Comparison of ENCODE assay signal across 9 cellular contexts in the genomic region with DNA sequence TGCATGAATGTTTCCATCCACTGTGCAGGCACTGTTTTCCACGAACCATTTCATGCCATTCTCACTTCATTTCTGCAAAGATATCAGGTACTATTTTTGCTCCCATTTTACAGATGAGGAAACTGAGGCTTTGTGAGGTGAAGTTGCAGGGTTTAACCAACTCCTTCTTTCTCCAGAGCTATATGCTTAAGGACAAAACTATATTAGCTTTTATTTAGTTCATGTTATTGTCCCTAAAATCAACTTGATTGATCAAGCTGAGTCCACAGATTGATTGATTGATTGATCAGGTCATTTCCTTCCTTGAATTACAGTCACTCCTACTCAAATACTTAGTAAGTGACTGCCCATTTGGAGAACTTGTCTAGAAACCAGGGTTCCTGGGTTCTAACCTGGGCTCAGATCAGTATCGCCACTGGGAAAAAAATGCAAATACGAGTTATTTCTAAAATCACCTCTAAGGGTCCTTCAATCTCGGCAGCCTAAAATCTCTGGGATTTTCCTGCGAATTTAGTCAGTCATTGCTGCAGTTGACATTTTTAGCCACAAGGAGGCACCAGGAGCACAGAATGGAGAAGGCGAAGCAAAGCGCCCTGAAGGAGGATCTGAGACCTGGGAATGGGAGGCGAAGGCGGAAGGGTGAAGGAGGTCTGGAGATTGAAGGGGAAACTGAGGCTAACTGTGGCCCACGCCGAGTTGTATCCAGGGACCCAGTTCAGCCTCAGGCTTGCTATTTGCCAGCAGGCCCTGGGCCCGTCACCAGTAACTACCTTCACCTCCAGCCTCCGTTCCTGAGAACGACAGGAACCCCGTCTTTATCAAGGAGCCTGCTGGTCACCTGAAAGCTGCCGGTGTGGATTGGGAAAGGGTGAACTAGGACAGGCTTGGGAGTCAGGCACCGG. TPM values are rescaled to one million over a fixed set of nuclear protein-coding genes. Genes with fewer than 3 reads are reported as not detected.
DNase-seq lines count a peak whose midpoint lies in the region; ATAC-seq, FAIRE-seq and TF ChIP-seq lines count a peak whose summit lies in the region.
"Had no signal": no experiment of that assay in that cellular context is flagged by ENCODE, and none has a peak within 500 bp of the region (broad histone marks: within the 10 kb centered on the region; RNA-seq: fewer than 3 reads in every experiment).

No MANE protein-coding gene starts in this region.

- no peaks in the 10 kb centered on the region for H3K4me1 ChIP-seq in PC-9 (replicated peaks; ENCODE audit: insufficient read depth)

- no peak overlapping the region for H3K27ac Mint-ChIP-seq in nephron progenitor cell
- H3K27ac Mint-ChIP-seq: activated naive CD8-positive, alpha-beta T cell had no signal

- H3K9me2 ChIP-seq in PC-9 (ENCODE audit: insufficient read depth): no peaks in the 10 kb centered on the region

- DNase-seq in D721Med (ENCODE audit: insufficient read length, low spot score) (no peak), KBM-7 (peak; percentile 89), PC-9 (peak; percentile 56 to 76), fibroblast of peridontal ligament (ENCODE audit: extremely low read depth) (peak; percentile 83), nephron progenitor cell (peak; percentile 87)
- peak; percentile 63 for DNase-seq in activated T-cell treated with anti-CD3 and anti-CD28 coated beads, Interleukin-2, amount 50 U/mL, for 4 hours
- peak; percentile 76 for DNase-seq in stimulated activated naive CD8-positive, alpha-beta T cell treated with anti-CD3 and anti-CD28 coated beads, Interleukin-15, Interleukin-2, amounts not matched to agents 100 U/mL and 50 U/mL, for 24 hours

- H3K27ac ChIP-seq in PC-9: no peak overlapping the region

- H3K4me2 ChIP-seq in PC-9: peak overlapping the region; percentile 44; the same call in 1 of the 2 replicates

- H3K9me3 ChIP-seq in PC-9 (ENCODE audit: insufficient read depth, low read depth): no peaks in the 10 kb centered on the region

- intact Hi-C loops in PC-9 (cut with micrococcal nuclease; ENCODE audit: unreplicated experiment): loop anchor here (1.0 to 5.0 kb wide), 3 partner anchors 118 to 673 kb away; partner anchors contain the start of gene SH2D5

- H3K9me3 Mint-ChIP-seq in activated T-cell treated with anti-CD3 and anti-CD28 coated beads, Interleukin-2, amount 50 U/mL, for 4 hours: no peaks in the 10 kb centered on the region
- no peaks in the 10 kb centered on the region for H3K9me3 Mint-ChIP-seq in nephron progenitor cell

- TF ChIP-seq CTCF in D721Med (IDR thresholded peaks at IDR 0.05; ENCODE audit: insufficient read depth, missing control alignments) (peak; percentile 97), PC-9 (conservative IDR thresholded peaks at IDR 0.05) (peak; percentile 88), nephron progenitor cell (IDR thresholded peaks at IDR 0.05) (peak; percentile 85)

- BruUV-seq in PC-9 (replicated peaks; lab: Mats Ljungman, UMichigan): no TSS peak

- CTCF ChIA-PET in PC-9 (lab: Charles Lee): interaction anchor here (0.8 kb wide), 1 partner anchor 138 kb away, joined by 10 read pairs; no protein-coding TSS in a partner anchor

- H3K4me3 Mint-ChIP-seq in activated T-cell treated with anti-CD3 and anti-CD28 coated beads, Interleukin-2, amount 50 U/mL, for 4 hours: no peak overlapping the region
- no peak overlapping the region for H3K4me3 Mint-ChIP-seq in nephron progenitor cell
- H3K4me3 Mint-ChIP-seq: activated naive CD8-positive, alpha-beta T cell had no signal

- peaks cover 30% of the 10 kb centered on the region for H3K27me3 Mint-ChIP-seq in activated T-cell treated with anti-CD3 and anti-CD28 coated beads, Interleukin-2, amount 50 U/mL, for 4 hours (ENCODE audit: low read depth)
- H3K27me3 Mint-ChIP-seq in nephron progenitor cell (ENCODE audit: low read depth, poor library complexity): peaks cover 94% of the 10 kb centered on the region

- H2AFZ ChIP-seq in PC-9: no peak overlapping the region

- no peak for FAIRE-seq in D721Med (lab: Jason Lieb, UNC)

- POLR2A ChIA-PET in PC-9 (lab: Charles Lee; ENCODE audit: unreplicated experiment): no interaction called here

- H3K4me3 ChIP-seq in PC-9: no peak overlapping the region

- no peaks in the 10 kb centered on the region for H3K79me2 ChIP-seq in PC-9 (ENCODE audit: low read depth)

- no peaks in the 10 kb centered on the region for H4K20me1 ChIP-seq in PC-9 (ENCODE audit: insufficient read depth)

- H3F3A ChIP-seq in PC-9 (ENCODE audit: insufficient read depth, low read depth): no peaks in the 10 kb centered on the region

- no peaks in the 10 kb centered on the region for H3K4me1 Mint-ChIP-seq in activated T-cell treated with anti-CD3 and anti-CD28 coated beads, Interleukin-2, amount 50 U/mL, for 4 hours (ENCODE audit: low read depth)
- H3K4me1 Mint-ChIP-seq in nephron progenitor cell: no peaks in the 10 kb centered on the region

- H3K36me3 Mint-ChIP-seq in activated T-cell treated with anti-CD3 and anti-CD28 coated beads, Interleukin-2, amount 50 U/mL, for 4 hours (ENCODE audit: insufficient read depth): no peaks in the 10 kb centered on the region
- no peaks in the 10 kb centered on the region for H3K36me3 Mint-ChIP-seq in nephron progenitor cell (ENCODE audit: low read depth)
- H3K36me3 Mint-ChIP-seq: activated naive CD8-positive, alpha-beta T cell had no signal

- ATAC-seq in activated T-cell treated with anti-CD3 and anti-CD28 coated beads, Interleukin-2, amount 50 U/mL, for 4 hours: no peak
- no peak for ATAC-seq in stimulated activated naive CD8-positive, alpha-beta T cell treated with anti-CD3 and anti-CD28 coated beads, Interleukin-15, Interleukin-2, amounts not matched to agents 100 U/mL and 50 U/mL, for 24 hours
- ATAC-seq in GM21619 (IDR thresholded peaks at IDR 0.05; ENCODE audit: unreplicated experiment): no peak

- in situ Hi-C loops in KBM-7 (cut with MboI; ENCODE audit: low pct_unique_long_range_greater_than_20kb, low sequenced_read_pairs): no loop called here

- H3K27me3 ChIP-seq in PC-9 (ENCODE audit: insufficient read depth, low read depth): no peaks in the 10 kb centered on the region

- no peaks in the 10 kb centered on the region for H3K36me3 ChIP-seq in PC-9 (ENCODE audit: low read depth)

RNA-seq across cellular contexts. Expression of gene MUL1, which starts 14.3 kb away (rescaled TPM):
- 21.9 and 22.8 TPM in 2 replicates for total RNA-seq in PC-9 (2021)
- 10 to 100 TPM; 21.6 to 25.0 (median 24.2) TPM for total RNA-seq in activated T-cell treated with anti-CD3 and anti-CD28 coated beads, Interleukin-2, amount 50 U/mL, for 4 hours

RNA-seq across cellular contexts. Expression of gene FAM43B, which starts 30.2 kb away (rescaled TPM):
- not detected in 2 replicates for total RNA-seq in PC-9 (2021)
- total RNA-seq in activated T-cell treated with anti-CD3 and anti-CD28 coated beads, Interleukin-2, amount 50 U/mL, for 4 hours: under 1 TPM in 1 of 3 donors, not detected in 2; 0.08 TPM

RNA-seq across cellular contexts. Expression of gene CAMK2N1, which starts 36.2 kb away (rescaled TPM):
- total RNA-seq in PC-9 (2021): 34.9 and 44.6 TPM in 2 replicates
- total RNA-seq in activated T-cell treated with anti-CD3 and anti-CD28 coated beads, Interleukin-2, amount 50 U/mL, for 4 hours: 1 to 10 TPM; 1.3 to 1.6 (median 1.5) TPM

Comparison
In these comparisons a context has a peak if more than half of its experiments do, and no peak if none do; other contexts are left out.
1. RNA of gene CAMK2N1, which starts 36.2 kb away (total RNA-seq): 34.9 to 44.6 TPM in PC-9; 1.3 to 1.6 TPM in activated T-cell treated with anti-CD3 and anti-CD28 coated beads, Interleukin-2, amount 50 U/mL, for 4 hours; every median in the first group is over 10 times any median in the second.
2. Peak in every context shown above with its lines, with median percentiles within 50 percentile points of each other: CTCF ChIP-seq.